In genomic region chr4:168836482-168836881, GRCh38 we compare ENCODE assay signal across 19 cellular contexts.
DNase-seq lines count a peak whose midpoint lies in the region; ATAC-seq and TF ChIP-seq lines count a peak whose summit lies in the region.
"Had no signal": no experiment of that assay in that cellular context is flagged by ENCODE, and none has a peak within 500 bp of the region (broad histone marks: within the 10 kb centered on the region; RNA-seq: fewer than 3 reads in every experiment).

No MANE protein-coding gene starts in this region.

- intact Hi-C loops in heart left ventricle (cut with DNase I) (loop anchor here in 8 of 10 donors (2.0 to 10.0 kb wide), 6 partner anchors 41 to 252 kb away; no protein-coding TSS in a partner anchor), left cardiac atrium (cut with DNase I) (no loop called here), mammary epithelial cell (cut with micrococcal nuclease) (no loop called here), transverse colon (cut with DNase I; ENCODE audit: low total_unique reads) (loop anchor here (5.0 to 10.0 kb wide), 2 partner anchors 41 to 122 kb away; no protein-coding TSS in a partner anchor)

- peaks cover 54% of the 10 kb centered on the region for H3K27me3 Mint-ChIP-seq in activated CD8-positive, alpha-beta T cell treated with anti-CD3 and anti-CD28 coated beads, Interleukin-2, amount 10 ng/mL, durations not matched to agents 7 days and 5 days (ENCODE audit: low read depth)

- peaks cover 4 to 86% (median 53%) of the 10 kb centered on the region in 12 donors for H3K4me1 ChIP-seq in heart left ventricle
- peaks cover 63% of the 10 kb centered on the region for H3K4me1 ChIP-seq in mammary epithelial cell (ENCODE audit: insufficient read depth, low read length)
- H3K4me1 ChIP-seq in muscle layer of duodenum (ENCODE audit: control insufficient read depth in 1 of 2, insufficient read depth in 2 of 2, low read length in 2 of 2), result peaks cover 1 to 32% of the 10 kb centered on the region in 2 donors
- H3K4me1 ChIP-seq in transverse colon, result peaks cover under 1 to 32% (median 29%) of the 10 kb centered on the region in 4 donors

- no peaks in the 10 kb centered on the region for H3K36me3 Mint-ChIP-seq in activated CD8-positive, alpha-beta T cell treated with anti-CD3 and anti-CD28 coated beads, Interleukin-2, amount 10 ng/mL, durations not matched to agents 7 days and 5 days (ENCODE audit: low read depth)
- H3K36me3 Mint-ChIP-seq: memory B cell; natural killer cell treated with Interleukin-12 subunit alpha and Interleukin-12 subunit beta and Interleukin-15 and Interleukin-18, amount 100 ng/mL, for 72 hours; T-cell had no signal

- peak overlapping the region in 2 of 12 donors; percentile 74 to 95 for H3K4me3 ChIP-seq in heart left ventricle
- no peak overlapping the region for H3K4me3 ChIP-seq in mammary epithelial cell (replicated peaks in 1 of 3; ENCODE audit: insufficient read depth in 1 of 3, low read depth in 2 of 3, low read length in 3 of 3)
- H3K4me3 ChIP-seq in muscle layer of duodenum (ENCODE audit: low read depth in 1 of 2, low read length in 2 of 2), result peak overlapping the region in 1 of 2 donors; percentile 9
- H3K4me3 ChIP-seq in transverse colon, result peak overlapping the region in 1 of 4 donors; percentile 85
- H3K4me3 ChIP-seq: HAP-1 had no signal

- TF ChIP-seq EP300 in transverse colon (IDR thresholded peaks at IDR 0.05; ENCODE audit: low read depth), result no peak

- CTCF ChIA-PET in mammary epithelial cell (lab: Charles Lee; ENCODE audit: low non-redundant PET), result interaction anchor here (0.7 kb wide), 1 partner anchor 178 kb away, joined by 3 read pairs; no protein-coding TSS in a partner anchor
- CTCF ChIA-PET in activated CD8-positive, alpha-beta T cell treated with anti-CD3 and anti-CD28 coated beads, Interleukin-2, amount 10 ng/mL, durations not matched to agents 7 days and 5 days (lab: Charles Lee), result interaction anchor here (1.2 kb wide), 1 partner anchor 21 kb away, joined by 3 read pairs; no protein-coding TSS in a partner anchor

- TF ChIP-seq POLR2A in heart left ventricle (IDR thresholded peaks at IDR 0.05), result peak in 1 of 2 donors; percentile 29
- no peak for TF ChIP-seq POLR2A in transverse colon (IDR thresholded peaks at IDR 0.05)

- H3K27ac ChIP-seq in heart left ventricle, result peak overlapping the region in 11 of 12 donors; percentile 65 to 97 (median 86)
- peak overlapping the region; percentile 20 for H3K27ac ChIP-seq in mammary epithelial cell (ENCODE audit: insufficient read depth, low read depth, low read length)
- peak overlapping the region; percentile 69 for H3K27ac ChIP-seq in muscle layer of duodenum (ENCODE audit: low read length)
- H3K27ac ChIP-seq in transverse colon, result peak overlapping the region; percentile 90 to 93 (median 92)
- H3K27ac ChIP-seq: WERI-Rb-1 had no signal

- H2AFZ ChIP-seq in mammary epithelial cell (ENCODE audit: low read depth, low read length), result no peak overlapping the region

- no peak overlapping the region for H3K9ac ChIP-seq in mammary epithelial cell (ENCODE audit: insufficient read depth, low read length)

- H3K36me3 ChIP-seq in heart left ventricle (no peaks in the 10 kb centered on the region), mammary epithelial cell (ENCODE audit: insufficient read depth, low read length) (peaks cover 23% of the 10 kb centered on the region), muscle layer of duodenum (ENCODE audit: control insufficient read depth in 1 of 2, insufficient read depth in 2 of 2, low read length in 2 of 2) (peaks cover 3 to 4% of the 10 kb centered on the region in 2 donors), transverse colon (no peaks in the 10 kb centered on the region)
- H3K36me3 ChIP-seq: WERI-Rb-1 had no signal

- H3K4me3 Mint-ChIP-seq in activated CD8-positive, alpha-beta T cell treated with anti-CD3 and anti-CD28 coated beads, Interleukin-2, amount 10 ng/mL, durations not matched to agents 7 days and 5 days, result no peak overlapping the region
- H3K4me3 Mint-ChIP-seq: immature natural killer cell; memory B cell; natural killer cell treated with Interleukin-12 subunit alpha and Interleukin-12 subunit beta and Interleukin-15 and Interleukin-18, amount 100 ng/mL, for 72 hours; T-cell had no signal

- in situ Hi-C loops in mammary epithelial cell (cut with MboI; ENCODE audit: low sequenced_read_pairs in 2 of 2) (loop anchor here in 1 of 2 donors (10.0 to 25.0 kb wide), 2 partner anchors 112 to 249 kb away; no protein-coding TSS in a partner anchor), transverse colon (cut with MboI; ENCODE audit: low pct_ligation_motif_present in 1 of 4, low pct_unique_long_range_greater_than_20kb in 1 of 4, low sequenced_read_pairs in 3 of 4) (no loop called here)

- peaks cover 96% of the 10 kb centered on the region for H3K79me2 ChIP-seq in mammary epithelial cell (ENCODE audit: insufficient read depth, low read length)

- TF ChIP-seq CTCF in heart left ventricle (IDR thresholded peaks at IDR 0.05) (no peak), mammary epithelial cell (conservative IDR thresholded peaks at IDR 0.05 in 1 of 2, IDR thresholded peaks at IDR 0.05 in 1 of 2; ENCODE audit: extremely low read depth in 1 of 2, insufficient read depth in 1 of 2, low read depth in 1 of 2, low read length in 2 of 2) (no peak), transverse colon (IDR thresholded peaks at IDR 0.05) (no peak)

- WGBS in heart left ventricle, 4 donors, result 50 to 73% (median 61%) methylated on average over 9 of the region's 9 CpGs
- WGBS in mammary epithelial cell (ENCODE audit: low coverage, missing lambda C conversion rate), result 93% methylated on average over 9 of the region's 9 CpGs
- 80 to 86% methylated on average over 2 to 9 of the region's 9 CpGs for WGBS in transverse colon (ENCODE audit: low coverage in 1 of 2), 2 donors

- H3K27me3 ChIP-seq in heart left ventricle, result peaks cover 0 to 16% (median 0%) of the 10 kb centered on the region in 9 donors
- no peaks in the 10 kb centered on the region for H3K27me3 ChIP-seq in mammary epithelial cell (ENCODE audit: insufficient read depth, low read length)
- no peaks in the 10 kb centered on the region for H3K27me3 ChIP-seq in muscle layer of duodenum (ENCODE audit: low read depth, low read length)
- H3K27me3 ChIP-seq in transverse colon, result peaks cover 4% of the 10 kb centered on the region

- no TSS peak for BruUV-seq in mammary epithelial cell (replicated peaks; lab: Mats Ljungman, UMichigan)

- no peak overlapping the region for H3K4me2 ChIP-seq in mammary epithelial cell (ENCODE audit: insufficient read depth, low read depth, low read length)

- peaks cover 18% of the 10 kb centered on the region for H3K4me1 Mint-ChIP-seq in activated CD8-positive, alpha-beta T cell treated with anti-CD3 and anti-CD28 coated beads, Interleukin-2, amount 10 ng/mL, durations not matched to agents 7 days and 5 days (ENCODE audit: low read depth)

- H3K9me3 Mint-ChIP-seq in activated CD8-positive, alpha-beta T cell treated with anti-CD3 and anti-CD28 coated beads, Interleukin-2, amount 10 ng/mL, durations not matched to agents 7 days and 5 days (ENCODE audit: insufficient read depth), result no peaks in the 10 kb centered on the region
- H3K9me3 Mint-ChIP-seq: immature natural killer cell; memory B cell; natural killer cell treated with Interleukin-12 subunit alpha and Interleukin-12 subunit beta and Interleukin-15 and Interleukin-18, amount 100 ng/mL, for 72 hours; T-cell had no signal

- ATAC-seq in heart left ventricle (peak in 3 of 4 donors; percentile 16 to 39 (median 25)), left cardiac atrium (no peak)
- no peak for ATAC-seq in activated CD8-positive, alpha-beta T cell treated with anti-CD3 and anti-CD28 coated beads, Interleukin-2, amount 10 ng/mL, durations not matched to agents 7 days and 5 days
- ATAC-seq: natural killer cell treated with Interleukin-12 subunit alpha and Interleukin-12 subunit beta and Interleukin-15 and Interleukin-18, amount 100 ng/mL, for 72 hours; T-cell had no signal

- dilution Hi-C loops in mammary epithelial cell (cut with HindIII; ENCODE audit: low sequenced_read_pairs), result no loop called here

- H3K9me3 ChIP-seq in heart left ventricle (no peaks in the 10 kb centered on the region), mammary epithelial cell (replicated peaks; ENCODE audit: insufficient read depth, low read length) (no peaks in the 10 kb centered on the region), muscle layer of duodenum (ENCODE audit: control insufficient read depth in 1 of 2, low read length in 2 of 2) (no peaks in the 10 kb centered on the region), transverse colon (no peaks in the 10 kb centered on the region)
- H3K9me3 ChIP-seq: HAP-1 had no signal

- H4K20me1 ChIP-seq in mammary epithelial cell (ENCODE audit: insufficient read depth, low read length), result no peaks in the 10 kb centered on the region

- H3K27ac Mint-ChIP-seq in activated CD8-positive, alpha-beta T cell treated with anti-CD3 and anti-CD28 coated beads, Interleukin-2, amount 10 ng/mL, durations not matched to agents 7 days and 5 days, result no peak overlapping the region
- H3K27ac Mint-ChIP-seq: memory B cell, T-cell had no signal

- POLR2A ChIA-PET in activated CD8-positive, alpha-beta T cell treated with anti-CD3 and anti-CD28 coated beads, Interleukin-2, amount 10 ng/mL, durations not matched to agents 7 days and 5 days (lab: Charles Lee), result no interaction called here

- DNase-seq in heart left ventricle, result peak in 3 of 5 donors; percentile 41 to 71 (median 63)
- no peak for DNase-seq in left cardiac atrium
- no peak for DNase-seq in mammary epithelial cell
- DNase-seq in transverse colon, result no peak
- DNase-seq in activated CD8-positive, alpha-beta T cell treated with anti-CD3 and anti-CD28 coated beads, Interleukin-2, amount 10 ng/mL, durations not matched to agents 7 days and 5 days, result no peak
- DNase-seq in DMS 273 (lab: John Stamatoyannopoulos, UW; ENCODE audit: unreplicated experiment), result no peak
- no peak for DNase-seq in GM19238 (ENCODE audit: insufficient read length, low spot score)
- DNase-seq: activated effector memory CD4-positive, alpha-beta T cell treated with Interleukin-2 at 50 U/mL for 16 hours; cortex of kidney; immature natural killer cell; KBM-7; NCI-H1436; NCI-H345; T-cell; WERI-Rb-1 had no signal

Comparison
In these comparisons a context has a peak if more than half of its experiments do, and no peak if none do; other contexts are left out.
1. ATAC-seq: peak in heart left ventricle (3 of 4); none in left cardiac atrium (0 of 2) and activated CD8-positive, alpha-beta T cell treated with anti-CD3 and anti-CD28 coated beads, Interleukin-2, amount 10 ng/mL, durations not matched to agents 7 days and 5 days (single experiment).
2. DNase-seq: peak in heart left ventricle (3 of 5); none in left cardiac atrium (single experiment), mammary epithelial cell (single experiment), transverse colon (single experiment), activated CD8-positive, alpha-beta T cell treated with anti-CD3 and anti-CD28 coated beads, Interleukin-2, amount 10 ng/mL, durations not matched to agents 7 days and 5 days (single experiment), DMS 273 (single experiment) and GM19238 (single experiment).
3. intact Hi-C loops: an anchor here in heart left ventricle (2.0 to 10.0 kb wide) and transverse colon (5.0 to 10.0 kb wide); none called in left cardiac atrium and mammary epithelial cell.
4. H3K27ac ChIP-seq: peak in every context shown above with its lines; median percentile 92 in transverse colon; 86 in heart left ventricle; 69 in muscle layer of duodenum; 20 in mammary epithelial cell.